ENCODE assay signal across 23 cellular contexts in genomic region chr17:13320046-13320785, GRCh38.
"Had no signal": no experiment of that assay in that cellular context is flagged by ENCODE, and none has a peak within 500 bp of the region (broad histone marks: within the 10 kb centered on the region; RNA-seq: fewer than 3 reads in every experiment).

No MANE protein-coding gene starts in this region.

- ATAC-seq: activated T-cell treated with anti-CD3 and anti-CD28 coated beads, Interleukin-2, amount 50 U/mL, for 4 hours; body of pancreas; naive thymus-derived CD8-positive, alpha-beta T cell; T-helper 17 cell had no signal

- H3K27me3 Mint-ChIP-seq: activated naive CD4-positive, alpha-beta T cell treated with anti-CD3 and anti-CD28 coated beads, Interleukin-2, amount 10 ng/mL, durations not matched to agents 7 days and 5 days; progenitor cell of endocrine pancreas had no signal

- H3K27ac ChIP-seq: body of pancreas, cardiac muscle cell, thoracic aorta had no signal

- DNase-seq: activated CD4-positive, alpha-beta T cell treated with anti-CD3 and anti-CD28 coated beads for 4 hours; activated CD4-positive, alpha-beta T cell treated with anti-CD3 and anti-CD28 coated beads, Interleukin-2, amount 50 U/mL, for 48 hours; activated CD4-positive, CD25-positive, alpha-beta regulatory T cell; activated CD8-positive, alpha-beta memory T cell treated with anti-CD3 and anti-CD28 coated beads, Interleukin-2, amount 50 U/mL, for 48 hours; activated naive CD4-positive, alpha-beta T cell treated with anti-CD3 and anti-CD28 coated beads, Interleukin-2, amount 10 ng/mL, durations not matched to agents 7 days and 5 days; activated T-cell treated with anti-CD3 and anti-CD28 coated beads, Interleukin-2, amount 50 U/mL, for 4 hours; body of pancreas; effector CD4-positive, alpha-beta T cell; erythroblast; foreskin melanocyte; glutamatergic neuron; hippocampal formation; naive thymus-derived CD8-positive, alpha-beta T cell; retina; stimulated activated CD4-positive, alpha-beta T cell treated with anti-CD3 and anti-CD28 coated beads, Interleukin-4, amount 100 ng/mL, for 24 hours; stimulated activated naive CD4-positive, alpha-beta T cell treated with Interleukin-2 at 50 U/mL for 16 hours; SW 1271; T-helper 17 cell had no signal

- H3K4me3 ChIP-seq: body of pancreas, cardiac muscle cell, lung, thoracic aorta had no signal

- H3K36me3 Mint-ChIP-seq: activated naive CD4-positive, alpha-beta T cell treated with anti-CD3 and anti-CD28 coated beads, Interleukin-2, amount 10 ng/mL, durations not matched to agents 7 days and 5 days; naive thymus-derived CD8-positive, alpha-beta T cell; type B pancreatic cell had no signal

- H3K4me3 Mint-ChIP-seq: activated naive CD4-positive, alpha-beta T cell treated with anti-CD3 and anti-CD28 coated beads, Interleukin-2, amount 10 ng/mL, durations not matched to agents 7 days and 5 days; activated T-cell treated with anti-CD3 and anti-CD28 coated beads, Interleukin-2, amount 50 U/mL, for 4 hours; naive thymus-derived CD8-positive, alpha-beta T cell; T-helper 17 cell; type B pancreatic cell had no signal

- H3K27ac Mint-ChIP-seq: activated naive CD4-positive, alpha-beta T cell treated with anti-CD3 and anti-CD28 coated beads, Interleukin-2, amount 10 ng/mL, durations not matched to agents 7 days and 5 days; naive thymus-derived CD8-positive, alpha-beta T cell; progenitor cell of endocrine pancreas; T-helper 17 cell; type B pancreatic cell had no signal

- H3K36me3 ChIP-seq: cardiac muscle cell, thoracic aorta had no signal

- H3K4me1 Mint-ChIP-seq: activated naive CD4-positive, alpha-beta T cell treated with anti-CD3 and anti-CD28 coated beads, Interleukin-2, amount 10 ng/mL, durations not matched to agents 7 days and 5 days; naive thymus-derived CD8-positive, alpha-beta T cell had no signal

- H3K9me3 Mint-ChIP-seq: activated naive CD4-positive, alpha-beta T cell treated with anti-CD3 and anti-CD28 coated beads, Interleukin-2, amount 10 ng/mL, durations not matched to agents 7 days and 5 days; activated T-cell treated with anti-CD3 and anti-CD28 coated beads, Interleukin-2, amount 50 U/mL, for 4 hours; naive thymus-derived CD8-positive, alpha-beta T cell; type B pancreatic cell had no signal

- H3K27me3 ChIP-seq: body of pancreas, cardiac muscle cell had no signal
